12 cellular contexts compared by ENCODE assay signal in genomic region chr9:21213411-21214326, GRCh38. TPM values are rescaled to one million over a fixed set of nuclear protein-coding genes. Genes with fewer than 3 reads are reported as not detected.
A peak's percentile ranks its signal among the peaks of the same experiment; 100 is the strongest.
DNase-seq lines count a peak whose midpoint lies in the region; ATAC-seq and TF ChIP-seq lines count a peak whose summit lies in the region.
"Not testable (repeated sequence)": the region's sequence is repeated elsewhere in the genome, so short reads cannot be mapped to it uniquely, and the experiment has no call there.
"Had no signal": no experiment of that assay in that cellular context is flagged by ENCODE, and none has a peak within 500 bp of the region (broad histone marks: within the 10 kb centered on the region; RNA-seq: fewer than 3 reads in every experiment).

No MANE protein-coding gene starts in this region.

- peak overlapping the region in 1 of 7 donors; percentile 40 for H3K27ac Mint-ChIP-seq in CD4-positive, alpha-beta memory T cell
- H3K27ac Mint-ChIP-seq in activated naive CD8-positive, alpha-beta T cell; progenitor cell of endocrine pancreas: not testable (repeated sequence)

- not testable (repeated sequence) for H3K27me3 ChIP-seq in CD4-positive, alpha-beta memory T cell (ENCODE audit: insufficient read depth, low read length); H7 (ENCODE audit: control insufficient read depth, insufficient read depth, low read length); OCI-LY1 (ENCODE audit: insufficient read depth, low read length)

- not testable (repeated sequence) for H3K27ac ChIP-seq in CD4-positive, alpha-beta memory T cell (ENCODE audit: low read depth, low read length); OCI-LY1 (ENCODE audit: low read depth, low read length, poor library complexity, severe bottlenecking)

- POLR2A ChIA-PET in CD4-positive, alpha-beta memory T cell (lab: Charles Lee; ENCODE audit: partially characterized antibody), result not testable (repeated sequence)

- not testable (repeated sequence) for H3K4me1 Mint-ChIP-seq in CD4-positive, alpha-beta memory T cell; activated naive CD8-positive, alpha-beta T cell (ENCODE audit: low read depth); progenitor cell of endocrine pancreas (ENCODE audit: low read depth)

- DNase-seq in CD4-positive, alpha-beta memory T cell, result peak in 1 of 5 donors; percentile 2
- DNase-seq in H7 (peak; percentile 1), globus pallidus (ENCODE audit: low spot score) (peak; percentile 5)
- not testable (repeated sequence) for DNase-seq in progenitor cell of endocrine pancreas (ENCODE audit: low spot score, unreplicated experiment)

- H3K9ac ChIP-seq in OCI-LY1 (ENCODE audit: low read length), result not testable (repeated sequence)

- peak overlapping the region in 5 of 8 donors; percentile 15 to 62 (median 57) for H3K4me3 Mint-ChIP-seq in CD4-positive, alpha-beta memory T cell
- peak overlapping the region; percentile 36 for H3K4me3 Mint-ChIP-seq in activated naive CD8-positive, alpha-beta T cell
- not testable (repeated sequence) for H3K4me3 Mint-ChIP-seq in progenitor cell of endocrine pancreas (ENCODE audit: low read depth)

- CTCF ChIA-PET in CD4-positive, alpha-beta memory T cell (lab: Charles Lee; ENCODE audit: partially characterized antibody), result interaction anchor here (0.6 to 4.1 kb wide), 8 partner anchors 10 to 261 kb away, joined by 3 to 26 read pairs (median 3); no protein-coding TSS in a partner anchor

- H3K9me2 ChIP-seq in OCI-LY1 (ENCODE audit: low read depth, low read length), result not testable (repeated sequence)

- H3F3A ChIP-seq in OCI-LY1 (ENCODE audit: insufficient read depth, low read length), result not testable (repeated sequence)

- not testable (repeated sequence) for H3K4me2 ChIP-seq in OCI-LY1 (ENCODE audit: low read length)

- H3K4me1 ChIP-seq in CD4-positive, alpha-beta memory T cell (ENCODE audit: insufficient read depth, low read length); OCI-LY1 (ENCODE audit: insufficient read depth, low read length, severe bottlenecking): not testable (repeated sequence)

- intact Hi-C loops in CD4-positive, alpha-beta memory T cell (cut with micrococcal nuclease), result loop anchor here (10.0 kb wide), 1 partner anchor 251 kb away; no protein-coding TSS in a partner anchor

- TF ChIP-seq CTCF in OCI-LY1 (IDR thresholded peaks at IDR 0.05; ENCODE audit: low read length) (peak; percentile 60), progenitor cell of endocrine pancreas (IDR thresholded peaks at IDR 0.05; ENCODE audit: unreplicated experiment) (peak; percentile 49)

- ATAC-seq in GM18868 (IDR thresholded peaks at IDR 0.05; ENCODE audit: unreplicated experiment) (peak; percentile 85), HG03442 (IDR thresholded peaks at IDR 0.05; ENCODE audit: unreplicated experiment) (peak; percentile 73)

- peaks cover 5 to 11% of the 10 kb centered on the region in 2 donors for H3K27me3 Mint-ChIP-seq in CD4-positive, alpha-beta memory T cell
- not testable (repeated sequence) for H3K27me3 Mint-ChIP-seq in activated naive CD8-positive, alpha-beta T cell
- H3K27me3 Mint-ChIP-seq in progenitor cell of endocrine pancreas, result peaks cover 12% of the 10 kb centered on the region

- H3K9me3 ChIP-seq in CD4-positive, alpha-beta memory T cell (ENCODE audit: control insufficient read depth in 1 of 2, low read length in 2 of 2); OCI-LY1 (ENCODE audit: low read length): not testable (repeated sequence)

- not testable (repeated sequence) for H3K36me3 Mint-ChIP-seq in CD4-positive, alpha-beta memory T cell; activated naive CD8-positive, alpha-beta T cell; progenitor cell of endocrine pancreas (ENCODE audit: insufficient read depth)

- H3K9me3 Mint-ChIP-seq in CD4-positive, alpha-beta memory T cell; activated naive CD8-positive, alpha-beta T cell (ENCODE audit: low read depth); progenitor cell of endocrine pancreas (ENCODE audit: low read depth): not testable (repeated sequence)

- H3K4me3 ChIP-seq in CD4-positive, alpha-beta memory T cell (ENCODE audit: low read length in 2 of 2); H7 (ENCODE audit: insufficient read depth, low read depth, low read length); OCI-LY1 (ENCODE audit: low read depth, low read length, poor library complexity, severe bottlenecking): not testable (repeated sequence)

- not testable (repeated sequence) for H2AFZ ChIP-seq in OCI-LY1 (ENCODE audit: low read length)

- not testable (repeated sequence) for H4K20me1 ChIP-seq in OCI-LY1 (ENCODE audit: insufficient read depth, low read length)

- not testable (repeated sequence) for H3K36me3 ChIP-seq in CD4-positive, alpha-beta memory T cell (ENCODE audit: insufficient read depth, low read length); H7 (replicated peaks; ENCODE audit: control insufficient read depth, insufficient read depth, low read length); OCI-LY1 (ENCODE audit: insufficient read depth, low read length)

- not testable (repeated sequence) for H3K79me2 ChIP-seq in OCI-LY1 (ENCODE audit: insufficient read depth, low read length)

RNA-seq across cellular contexts. Expression of gene IFNA16, which starts 3.4 kb away (rescaled TPM):
- not detected for total RNA-seq in CD4-positive, alpha-beta memory T cell
- not detected for polyA plus RNA-seq in CD4-positive, alpha-beta memory T cell
- not detected in 2 replicates for total RNA-seq in H7 (2014; rRNA removed; shearing (Covaris generic))
- total RNA-seq in progenitor cell of endocrine pancreas, result not detected in 2 replicates
- total RNA-seq: activated T-cell treated with anti-CD3 and anti-CD28 coated beads, Interleukin-2, amount 50 U/mL, for 4 hours; Calu3; H4 had no signal
- polyA plus RNA-seq: thymus had no signal

RNA-seq across cellular contexts. Expression of gene IFNA10, which starts 6.7 kb away (rescaled TPM):
- not detected for total RNA-seq in CD4-positive, alpha-beta memory T cell
- not detected for polyA plus RNA-seq in CD4-positive, alpha-beta memory T cell
- not detected in 2 replicates for total RNA-seq in H7 (2014; rRNA removed; shearing (Covaris generic))
- not detected in 2 replicates for total RNA-seq in progenitor cell of endocrine pancreas
- total RNA-seq: activated T-cell treated with anti-CD3 and anti-CD28 coated beads, Interleukin-2, amount 50 U/mL, for 4 hours; Calu3; H4 had no signal
- polyA plus RNA-seq: thymus had no signal

RNA-seq across cellular contexts. Expression of gene IFNA7, which starts 11.7 kb away (rescaled TPM):
- total RNA-seq in CD4-positive, alpha-beta memory T cell, result not detected
- not detected for polyA plus RNA-seq in CD4-positive, alpha-beta memory T cell
- total RNA-seq in H7 (2014; rRNA removed; shearing (Covaris generic)), result not detected in 2 replicates
- total RNA-seq in progenitor cell of endocrine pancreas, result not detected in 2 replicates
- total RNA-seq: activated T-cell treated with anti-CD3 and anti-CD28 coated beads, Interleukin-2, amount 50 U/mL, for 4 hours; Calu3; H4 had no signal
- polyA plus RNA-seq: thymus had no signal

RNA-seq across cellular contexts. Expression of gene IFNA17, which starts 14.4 kb away (rescaled TPM):
- not detected for total RNA-seq in CD4-positive, alpha-beta memory T cell
- polyA plus RNA-seq in CD4-positive, alpha-beta memory T cell, result not detected
- not detected in 2 replicates for total RNA-seq in H7 (2014; rRNA removed; shearing (Covaris generic))
- not detected in 2 replicates for total RNA-seq in progenitor cell of endocrine pancreas
- total RNA-seq: activated T-cell treated with anti-CD3 and anti-CD28 coated beads, Interleukin-2, amount 50 U/mL, for 4 hours; Calu3; H4 had no signal
- polyA plus RNA-seq: thymus had no signal

RNA-seq across cellular contexts. Expression of gene IFNA14, which starts 26.1 kb away (rescaled TPM):
- total RNA-seq in CD4-positive, alpha-beta memory T cell, result not detected
- not detected for polyA plus RNA-seq in CD4-positive, alpha-beta memory T cell
- total RNA-seq in H7 (2014; rRNA removed; shearing (Covaris generic)), result not detected in 2 replicates
- total RNA-seq in progenitor cell of endocrine pancreas, result not detected in 2 replicates
- total RNA-seq: activated T-cell treated with anti-CD3 and anti-CD28 coated beads, Interleukin-2, amount 50 U/mL, for 4 hours; Calu3; H4 had no signal
- polyA plus RNA-seq: thymus had no signal
